In the genomic region with DNA sequence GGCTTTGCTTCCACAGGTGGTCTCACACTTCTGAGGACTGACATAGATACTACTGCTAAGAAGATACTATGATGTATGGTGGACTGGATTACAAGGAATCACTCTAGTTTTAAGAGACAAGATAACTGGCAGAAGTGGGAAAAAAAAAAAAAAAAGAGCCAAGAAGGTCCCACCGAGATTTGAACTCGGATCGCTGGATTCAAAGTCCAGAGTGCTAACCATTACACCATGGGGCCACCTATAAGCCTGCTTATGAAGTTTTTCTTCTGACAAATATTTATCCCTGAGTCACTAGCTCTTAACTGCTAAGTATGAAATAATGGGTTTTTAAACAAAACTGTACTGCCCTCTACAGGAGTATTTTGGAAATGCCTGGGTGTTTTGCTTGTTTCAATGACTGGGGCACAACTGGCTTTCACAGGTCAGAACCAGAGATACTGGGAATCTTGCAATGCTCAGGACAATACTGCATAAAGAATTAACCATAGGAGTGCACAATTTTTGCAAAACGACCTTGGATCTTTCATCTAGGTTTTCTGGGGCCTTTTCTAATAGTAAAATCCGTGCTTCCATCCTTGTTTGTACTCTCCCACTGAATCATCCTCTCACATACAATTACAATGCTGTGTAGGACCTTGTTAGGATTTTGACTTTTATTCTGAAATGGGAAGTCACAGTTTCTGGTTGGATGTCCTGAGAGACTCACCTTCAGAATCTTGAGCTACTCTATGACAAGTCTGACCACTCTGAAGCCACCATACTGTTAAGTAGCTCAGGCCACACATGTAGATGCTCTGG, we compare ENCODE assay signal across 1 cellular context.
A peak's percentile ranks its signal among the peaks of the same experiment; 100 is the strongest.
TF ChIP-seq lines count a peak whose summit lies in the region.

No MANE protein-coding gene starts in this region.

TF ChIP-seq in K562, 482 proteins besides CTCF, POLR2A, EP300 and RAD21 (continued from another document):
- TF ChIP-seq HNRNPK (IDR thresholded peaks at IDR 0.05; ENCODE audit: low read depth, low read length, poor library complexity, severe bottlenecking) (no peak), ZNF668 (CRISPR knock-in tag; IDR thresholded peaks at IDR 0.05) (no peak; the same call in 1 of the 2 replicates), POLR2G (IDR thresholded peaks at IDR 0.05; ENCODE audit: low read depth, low read length) (no peak), SP1 (CRISPR knock-in tag; IDR thresholded peaks at IDR 0.05) (peak; percentile 73; the same call in 1 of the 2 replicates), HLTF (IDR thresholded peaks at IDR 0.05) (0 out of 2 replicates have a peak, but pooled peaks have one; percentile 22), ZKSCAN8 (CRISPR knock-in tag; IDR thresholded peaks at IDR 0.05) (no peak), RBM15 (IDR thresholded peaks at IDR 0.05; ENCODE audit: insufficient read depth, low read length) (no peak), PHF20 (IDR thresholded peaks at IDR 0.05; ENCODE audit: partially characterized antibody) (peak; percentile 49), BDP1 (IDR thresholded peaks at IDR 0.05; ENCODE audit: insufficient read depth, insufficient read length) (peak; percentile 92), TCF7L2 (IDR thresholded peaks at IDR 0.05; ENCODE audit: low read depth, low read length) (no peak), ZFP30 (CRISPR knock-in tag; IDR thresholded peaks at IDR 0.05; ENCODE audit: borderline replicate concordance) (no peak), ZC3H11A (IDR thresholded peaks at IDR 0.05; ENCODE audit: low read depth, low read length) (no peak), SIN3A (IDR thresholded peaks at IDR 0.05; ENCODE audit: borderline replicate concordance in 2 of 2, control insufficient read depth in 1 of 2, low read depth in 2 of 2, low read length in 2 of 2) (0 out of 4 replicates have a peak, but pooled peaks of 1 of the 2 experiments have one; percentile 29)
- TF ChIP-seq, protein P1, sequence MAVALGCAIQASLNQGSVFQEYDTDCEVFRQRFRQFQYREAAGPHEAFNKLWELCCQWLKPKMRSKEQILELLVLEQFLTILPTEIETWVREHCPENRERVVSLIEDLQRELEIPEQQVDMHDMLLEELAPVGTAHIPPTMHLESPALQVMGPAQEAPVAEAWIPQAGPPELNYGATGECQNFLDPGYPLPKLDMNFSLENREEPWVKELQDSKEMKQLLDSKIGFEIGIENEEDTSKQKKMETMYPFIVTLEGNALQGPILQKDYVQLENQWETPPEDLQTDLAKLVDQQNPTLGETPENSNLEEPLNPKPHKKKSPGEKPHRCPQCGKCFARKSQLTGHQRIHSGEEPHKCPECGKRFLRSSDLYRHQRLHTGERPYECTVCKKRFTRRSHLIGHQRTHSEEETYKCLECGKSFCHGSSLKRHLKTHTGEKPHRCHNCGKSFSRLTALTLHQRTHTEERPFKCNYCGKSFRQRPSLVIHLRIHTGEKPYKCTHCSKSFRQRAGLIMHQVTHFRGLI (CRISPR knock-in tag; IDR thresholded peaks at IDR 0.05): no peak
- TF ChIP-seq, protein P2, sequence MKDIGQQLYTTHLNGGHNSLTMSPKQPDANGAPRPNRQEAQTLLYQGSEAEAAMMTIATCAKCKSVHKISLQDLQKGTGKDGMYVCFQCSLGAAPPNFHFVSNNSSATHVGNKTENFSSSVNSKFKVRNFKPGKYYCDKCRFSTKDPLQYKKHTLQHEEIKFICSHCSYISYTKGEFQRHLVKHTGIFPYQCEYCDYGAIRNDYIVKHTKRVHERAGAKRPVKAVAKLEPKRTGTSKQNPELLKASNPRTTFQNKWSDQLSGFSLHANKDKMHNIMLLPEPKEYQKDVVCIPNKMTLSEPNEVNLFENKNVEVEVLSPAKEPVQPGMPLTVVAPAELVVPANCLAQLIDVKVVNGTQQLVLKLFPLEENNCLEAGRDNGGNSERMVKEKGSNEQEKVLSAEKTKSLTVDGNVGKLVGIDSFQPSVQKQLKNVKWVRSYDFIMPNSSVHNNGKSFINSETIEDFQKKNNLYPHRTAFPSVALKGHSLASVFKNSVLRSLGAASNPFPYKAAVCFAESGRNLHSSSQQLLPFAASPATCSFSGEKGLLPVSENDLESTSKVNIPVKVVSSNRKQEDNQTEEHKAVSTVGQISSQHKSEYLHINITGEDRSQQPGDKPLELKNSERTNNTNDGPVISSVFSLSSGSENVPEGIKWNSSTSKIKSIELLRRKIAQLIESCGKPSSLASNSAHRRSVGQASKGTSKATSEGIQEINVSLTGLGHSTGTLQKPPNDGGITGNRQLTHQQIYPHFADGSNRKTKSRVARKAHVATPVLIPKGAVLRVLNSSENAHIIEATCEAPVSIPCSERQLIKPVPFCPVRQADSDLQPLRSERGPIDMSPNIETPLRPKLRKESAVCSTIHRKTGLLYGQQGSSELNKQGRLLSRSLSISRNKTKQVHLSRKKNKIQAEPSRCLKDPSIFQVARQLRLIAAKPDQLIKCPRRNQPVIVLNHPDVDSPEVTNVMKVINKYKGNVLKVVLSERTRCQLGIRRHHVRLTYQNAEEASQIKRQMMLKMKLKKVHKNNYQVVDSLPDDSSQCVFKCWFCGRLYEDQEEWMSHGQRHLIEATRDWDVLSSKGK (CRISPR knock-in tag; IDR thresholded peaks at IDR 0.05): no peak
- TF ChIP-seq, protein P3, sequence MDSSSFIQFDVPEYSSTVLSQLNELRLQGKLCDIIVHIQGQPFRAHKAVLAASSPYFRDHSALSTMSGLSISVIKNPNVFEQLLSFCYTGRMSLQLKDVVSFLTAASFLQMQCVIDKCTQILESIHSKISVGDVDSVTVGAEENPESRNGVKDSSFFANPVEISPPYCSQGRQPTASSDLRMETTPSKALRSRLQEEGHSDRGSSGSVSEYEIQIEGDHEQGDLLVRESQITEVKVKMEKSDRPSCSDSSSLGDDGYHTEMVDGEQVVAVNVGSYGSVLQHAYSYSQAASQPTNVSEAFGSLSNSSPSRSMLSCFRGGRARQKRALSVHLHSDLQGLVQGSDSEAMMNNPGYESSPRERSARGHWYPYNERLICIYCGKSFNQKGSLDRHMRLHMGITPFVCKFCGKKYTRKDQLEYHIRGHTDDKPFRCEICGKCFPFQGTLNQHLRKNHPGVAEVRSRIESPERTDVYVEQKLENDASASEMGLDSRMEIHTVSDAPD (CRISPR knock-in tag; IDR thresholded peaks at IDR 0.05): no peak
- TF ChIP-seq, protein P4, sequence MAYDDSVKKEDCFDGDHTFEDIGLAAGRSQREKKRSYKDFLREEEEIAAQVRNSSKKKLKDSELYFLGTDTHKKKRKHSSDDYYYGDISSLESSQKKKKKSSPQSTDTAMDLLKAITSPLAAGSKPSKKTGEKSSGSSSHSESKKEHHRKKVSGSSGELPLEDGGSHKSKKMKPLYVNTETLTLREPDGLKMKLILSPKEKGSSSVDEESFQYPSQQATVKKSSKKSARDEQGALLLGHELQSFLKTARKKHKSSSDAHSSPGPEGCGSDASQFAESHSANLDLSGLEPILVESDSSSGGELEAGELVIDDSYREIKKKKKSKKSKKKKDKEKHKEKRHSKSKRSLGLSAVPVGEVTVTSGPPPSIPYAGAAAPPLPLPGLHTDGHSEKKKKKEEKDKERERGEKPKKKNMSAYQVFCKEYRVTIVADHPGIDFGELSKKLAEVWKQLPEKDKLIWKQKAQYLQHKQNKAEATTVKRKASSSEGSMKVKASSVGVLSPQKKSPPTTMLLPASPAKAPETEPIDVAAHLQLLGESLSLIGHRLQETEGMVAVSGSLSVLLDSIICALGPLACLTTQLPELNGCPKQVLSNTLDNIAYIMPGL (CRISPR knock-in tag; IDR thresholded peaks at IDR 0.05): peak; percentile 76; the same call in 1 of the 2 replicates
- TF ChIP-seq, protein P5, sequence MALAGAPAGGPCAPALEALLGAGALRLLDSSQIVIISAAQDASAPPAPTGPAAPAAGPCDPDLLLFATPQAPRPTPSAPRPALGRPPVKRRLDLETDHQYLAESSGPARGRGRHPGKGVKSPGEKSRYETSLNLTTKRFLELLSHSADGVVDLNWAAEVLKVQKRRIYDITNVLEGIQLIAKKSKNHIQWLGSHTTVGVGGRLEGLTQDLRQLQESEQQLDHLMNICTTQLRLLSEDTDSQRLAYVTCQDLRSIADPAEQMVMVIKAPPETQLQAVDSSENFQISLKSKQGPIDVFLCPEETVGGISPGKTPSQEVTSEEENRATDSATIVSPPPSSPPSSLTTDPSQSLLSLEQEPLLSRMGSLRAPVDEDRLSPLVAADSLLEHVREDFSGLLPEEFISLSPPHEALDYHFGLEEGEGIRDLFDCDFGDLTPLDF (CRISPR knock-in tag; IDR thresholded peaks at IDR 0.05): no peak
- TF ChIP-seq, protein P6, sequence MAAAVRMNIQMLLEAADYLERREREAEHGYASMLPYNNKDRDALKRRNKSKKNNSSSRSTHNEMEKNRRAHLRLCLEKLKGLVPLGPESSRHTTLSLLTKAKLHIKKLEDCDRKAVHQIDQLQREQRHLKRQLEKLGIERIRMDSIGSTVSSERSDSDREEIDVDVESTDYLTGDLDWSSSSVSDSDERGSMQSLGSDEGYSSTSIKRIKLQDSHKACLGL (CRISPR knock-in tag; IDR thresholded peaks at IDR 0.05; ENCODE audit: borderline replicate concordance, poor library complexity, severe bottlenecking): no peak
